ENCODE assay signal across 22 cellular contexts in genomic region chr10:27643296-27643695, GRCh38.
"Had no signal": no experiment of that assay in that cellular context is flagged by ENCODE, and none has a peak within 500 bp of the region (broad histone marks: within the 10 kb centered on the region; RNA-seq: fewer than 3 reads in every experiment).

No MANE protein-coding gene starts in this region.

- H3K27me3 ChIP-seq: colonic mucosa, esophagus squamous epithelium, heart left ventricle, neutrophil, sigmoid colon, thyroid gland had no signal

- H3K36me3 ChIP-seq: colonic mucosa, esophagus squamous epithelium, heart left ventricle, neutrophil, sigmoid colon, thyroid gland had no signal

- H3K4me3 Mint-ChIP-seq: naive thymus-derived CD4-positive, alpha-beta T cell; nephron progenitor cell; type B pancreatic cell had no signal

- H3K4me3 ChIP-seq: colonic mucosa, esophagus squamous epithelium, heart left ventricle, lung, sigmoid colon, thyroid gland had no signal

- DNase-seq: colonic mucosa; dermis blood vessel endothelial cell; esophagus squamous epithelium; heart left ventricle; hippocampal formation; left colon; left ventricle myocardium superior; mesenchymal stem cell; midbrain; naive thymus-derived CD4-positive, alpha-beta T cell; nephron progenitor cell; posterior cingulate gyrus; sigmoid colon; small intestine; stimulated activated CD4-positive, alpha-beta T cell treated with anti-CD3 and anti-CD28 coated beads, Interleukin-12 subunit alpha, Interleukin-12 subunit beta, amount 100 ng/mL, for 4 hours; stimulated activated naive CD4-positive, alpha-beta T cell treated with Interleukin-2 at 50 U/mL for 16 hours; thyroid gland had no signal

- H3K27ac ChIP-seq: colonic mucosa, esophagus squamous epithelium, heart left ventricle, neutrophil, sigmoid colon, thyroid gland had no signal

- ATAC-seq: heart left ventricle; left colon; left ventricle myocardium superior; naive thymus-derived CD4-positive, alpha-beta T cell had no signal

- H3K36me3 Mint-ChIP-seq: naive thymus-derived CD4-positive, alpha-beta T cell; type B pancreatic cell had no signal

- H3K4me1 ChIP-seq: colonic mucosa, esophagus squamous epithelium, heart left ventricle, thyroid gland had no signal

- H3K9me3 Mint-ChIP-seq: type B pancreatic cell had no signal

- FAIRE-seq: frontal cortex, small intestine, urothelium cell line had no signal

- H3K9me3 ChIP-seq: colonic mucosa, neutrophil, sigmoid colon, thyroid gland had no signal

- H3K4me1 Mint-ChIP-seq: naive thymus-derived CD4-positive, alpha-beta T cell; nephron progenitor cell had no signal

- H3K27me3 Mint-ChIP-seq: type B pancreatic cell had no signal

- H3K27ac Mint-ChIP-seq: naive thymus-derived CD4-positive, alpha-beta T cell; nephron progenitor cell; type B pancreatic cell had no signal
